1 cellular context compared by ENCODE assay signal in the genomic region with DNA sequence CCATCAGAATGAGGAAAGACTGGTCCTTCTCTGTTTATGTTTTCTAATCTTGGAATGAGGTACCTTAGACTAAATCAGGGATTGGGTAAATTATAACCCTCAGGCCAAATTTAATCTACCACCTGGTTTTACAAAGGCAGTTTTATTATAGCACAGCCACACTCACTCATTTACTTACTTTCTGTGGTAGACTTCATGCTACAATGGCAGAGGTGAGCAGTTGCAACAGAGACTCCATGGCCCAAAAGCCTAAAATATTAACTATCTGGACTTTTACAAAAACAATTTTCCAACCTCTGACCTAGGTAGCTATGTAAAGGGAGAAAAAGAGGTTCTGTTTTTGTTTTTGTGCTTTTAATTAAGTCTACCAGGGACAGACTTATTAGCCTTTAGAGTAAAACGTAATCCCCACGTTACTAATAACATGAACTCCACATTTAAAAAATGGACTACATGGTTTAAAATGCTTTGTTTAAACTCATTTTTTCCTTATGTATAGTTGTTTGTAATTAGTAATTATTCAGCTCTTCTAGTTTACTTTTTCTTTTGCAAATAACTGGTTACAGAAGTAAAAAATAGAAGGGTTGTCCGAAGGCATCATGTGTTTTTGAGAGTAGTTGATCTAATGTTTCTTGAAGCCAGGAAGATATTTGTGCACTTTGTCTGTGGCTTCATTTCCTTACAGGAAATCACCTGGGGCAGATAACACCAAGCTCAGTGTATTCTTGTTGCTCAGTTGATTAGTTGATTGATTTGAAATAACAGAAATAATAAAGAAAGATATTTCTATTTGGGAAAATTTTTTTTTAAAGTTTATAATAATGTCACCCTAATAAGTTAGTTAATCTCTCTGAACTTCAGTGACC.
TF ChIP-seq lines count a peak whose summit lies in the region.

No MANE protein-coding gene starts in this region.

TF ChIP-seq in HEK293, 187 proteins besides CTCF, POLR2A, EP300 and RAD21 (continued from another document):
- TF ChIP-seq, protein P1, sequence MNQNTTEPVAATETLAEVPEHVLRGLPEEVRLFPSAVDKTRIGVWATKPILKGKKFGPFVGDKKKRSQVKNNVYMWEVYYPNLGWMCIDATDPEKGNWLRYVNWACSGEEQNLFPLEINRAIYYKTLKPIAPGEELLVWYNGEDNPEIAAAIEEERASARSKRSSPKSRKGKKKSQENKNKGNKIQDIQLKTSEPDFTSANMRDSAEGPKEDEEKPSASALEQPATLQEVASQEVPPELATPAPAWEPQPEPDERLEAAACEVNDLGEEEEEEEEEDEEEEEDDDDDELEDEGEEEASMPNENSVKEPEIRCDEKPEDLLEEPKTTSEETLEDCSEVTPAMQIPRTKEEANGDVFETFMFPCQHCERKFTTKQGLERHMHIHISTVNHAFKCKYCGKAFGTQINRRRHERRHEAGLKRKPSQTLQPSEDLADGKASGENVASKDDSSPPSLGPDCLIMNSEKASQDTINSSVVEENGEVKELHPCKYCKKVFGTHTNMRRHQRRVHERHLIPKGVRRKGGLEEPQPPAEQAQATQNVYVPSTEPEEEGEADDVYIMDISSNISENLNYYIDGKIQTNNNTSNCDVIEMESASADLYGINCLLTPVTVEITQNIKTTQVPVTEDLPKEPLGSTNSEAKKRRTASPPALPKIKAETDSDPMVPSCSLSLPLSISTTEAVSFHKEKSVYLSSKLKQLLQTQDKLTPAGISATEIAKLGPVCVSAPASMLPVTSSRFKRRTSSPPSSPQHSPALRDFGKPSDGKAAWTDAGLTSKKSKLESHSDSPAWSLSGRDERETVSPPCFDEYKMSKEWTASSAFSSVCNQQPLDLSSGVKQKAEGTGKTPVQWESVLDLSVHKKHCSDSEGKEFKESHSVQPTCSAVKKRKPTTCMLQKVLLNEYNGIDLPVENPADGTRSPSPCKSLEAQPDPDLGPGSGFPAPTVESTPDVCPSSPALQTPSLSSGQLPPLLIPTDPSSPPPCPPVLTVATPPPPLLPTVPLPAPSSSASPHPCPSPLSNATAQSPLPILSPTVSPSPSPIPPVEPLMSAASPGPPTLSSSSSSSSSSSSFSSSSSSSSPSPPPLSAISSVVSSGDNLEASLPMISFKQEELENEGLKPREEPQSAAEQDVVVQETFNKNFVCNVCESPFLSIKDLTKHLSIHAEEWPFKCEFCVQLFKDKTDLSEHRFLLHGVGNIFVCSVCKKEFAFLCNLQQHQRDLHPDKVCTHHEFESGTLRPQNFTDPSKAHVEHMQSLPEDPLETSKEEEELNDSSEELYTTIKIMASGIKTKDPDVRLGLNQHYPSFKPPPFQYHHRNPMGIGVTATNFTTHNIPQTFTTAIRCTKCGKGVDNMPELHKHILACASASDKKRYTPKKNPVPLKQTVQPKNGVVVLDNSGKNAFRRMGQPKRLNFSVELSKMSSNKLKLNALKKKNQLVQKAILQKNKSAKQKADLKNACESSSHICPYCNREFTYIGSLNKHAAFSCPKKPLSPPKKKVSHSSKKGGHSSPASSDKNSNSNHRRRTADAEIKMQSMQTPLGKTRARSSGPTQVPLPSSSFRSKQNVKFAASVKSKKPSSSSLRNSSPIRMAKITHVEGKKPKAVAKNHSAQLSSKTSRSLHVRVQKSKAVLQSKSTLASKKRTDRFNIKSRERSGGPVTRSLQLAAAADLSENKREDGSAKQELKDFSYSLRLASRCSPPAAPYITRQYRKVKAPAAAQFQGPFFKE (tag by site-specific recombination; IDR thresholded peaks at IDR 0.05; ENCODE audit: borderline replicate concordance), result no peak
- TF ChIP-seq ZNF211 (tag by site-specific recombination; IDR thresholded peaks at IDR 0.05; ENCODE audit: low read depth), result no peak
TF ChIP-seq in HEK293: peak in this region for 1.
